8 cellular contexts compared by ENCODE assay signal in genomic region chr20:53581444-53582311, GRCh38. TPM values are rescaled to one million over a fixed set of nuclear protein-coding genes. Genes with fewer than 3 reads are reported as not detected.
DNase-seq lines count a peak whose midpoint lies in the region; ATAC-seq and TF ChIP-seq lines count a peak whose summit lies in the region.

No MANE protein-coding gene starts in this region.

- no peak for ATAC-seq in HG03354 (IDR thresholded peaks at IDR 0.05; ENCODE audit: poor library complexity, severe bottlenecking, unreplicated experiment)

- peaks cover 0 to 40% (median 0%) of the 10 kb centered on the region in 3 donors for H3K36me3 ChIP-seq in Peyer's patch
- peaks cover 0 to 10% of the 10 kb centered on the region in 2 donors for H3K36me3 ChIP-seq in prostate gland

- H3K36me3 Mint-ChIP-seq in dendritic cell treated with granulocyte-macrophage colony-stimulating factor and Interleukin-4, amounts not matched to agents 40 ng/mL and 50 ng/mL, for 4 days (ENCODE audit: low read depth) = peaks cover 78% of the 10 kb centered on the region

- H3K27me3 ChIP-seq in Peyer's patch (no peaks in the 10 kb centered on the region), prostate gland (replicated peaks; ENCODE audit: insufficient read depth) (no peaks in the 10 kb centered on the region)

- TF ChIP-seq POLR2A in GM15510 (IDR thresholded peaks at IDR 0.05; ENCODE audit: borderline replicate concordance, extremely low read depth, insufficient read length) = peak; percentile 38
- TF ChIP-seq POLR2A in Peyer's patch (IDR thresholded peaks at IDR 0.05) = no peak
- TF ChIP-seq POLR2A in prostate gland (IDR thresholded peaks at IDR 0.05) = no peak

- peak overlapping the region; percentile 66 to 83 (median 78) for H3K27ac ChIP-seq in Peyer's patch
- H3K27ac ChIP-seq in prostate gland = peak overlapping the region; percentile 68 to 69

- DNase-seq in Peyer's patch (peak in 2 of 3 donors; percentile 68 to 79), prostate gland (ENCODE audit: low spot score) (no peak), NCI-H1436 (lab: John Stamatoyannopoulos, UW) (no peak), NCI-H748 treated with DMSO at 0.1 percent for 48 hours (lab: John Stamatoyannopoulos, UW) (no peak), SHP77 treated with DMSO at 0.1 percent for 48 hours (lab: John Stamatoyannopoulos, UW) (no peak)

- 89% methylated on average over 46 of the region's 46 CpGs for WGBS in prostate gland

- H3K27ac Mint-ChIP-seq in dendritic cell treated with granulocyte-macrophage colony-stimulating factor and Interleukin-4, amounts not matched to agents 40 ng/mL and 50 ng/mL, for 4 days = peak overlapping the region; percentile 87

- no peaks in the 10 kb centered on the region for H3K9me3 Mint-ChIP-seq in dendritic cell treated with granulocyte-macrophage colony-stimulating factor and Interleukin-4, amounts not matched to agents 40 ng/mL and 50 ng/mL, for 4 days

- H3K4me1 ChIP-seq in Peyer's patch = peaks cover 0 to 77% (median 15%) of the 10 kb centered on the region in 4 donors
- peaks cover 9% of the 10 kb centered on the region for H3K4me1 ChIP-seq in prostate gland (replicated peaks)

- no peaks in the 10 kb centered on the region for H3K9me3 ChIP-seq in Peyer's patch
- H3K9me3 ChIP-seq in prostate gland = no peaks in the 10 kb centered on the region

- no peaks in the 10 kb centered on the region for H3K27me3 Mint-ChIP-seq in dendritic cell treated with granulocyte-macrophage colony-stimulating factor and Interleukin-4, amounts not matched to agents 40 ng/mL and 50 ng/mL, for 4 days

- H3K4me3 Mint-ChIP-seq in dendritic cell treated with granulocyte-macrophage colony-stimulating factor and Interleukin-4, amounts not matched to agents 40 ng/mL and 50 ng/mL, for 4 days = peak overlapping the region; percentile 50

- intact Hi-C loops in dendritic cell treated with granulocyte-macrophage colony-stimulating factor and Interleukin-4, amounts not matched to agents 40 ng/mL and 50 ng/mL, for 4 days (cut with micrococcal nuclease) = loop anchor here (5.0 kb wide), 1 partner anchor 41 kb away; no protein-coding TSS in a partner anchor
- intact Hi-C loops in prostate gland (cut with DNase I) = no loop called here

- H3K4me3 ChIP-seq in Peyer's patch = peak overlapping the region; percentile 1 to 43 (median 23)
- no peak overlapping the region for H3K4me3 ChIP-seq in prostate gland

- TF ChIP-seq CTCF in Peyer's patch (IDR thresholded peaks at IDR 0.05) (no peak), prostate gland (IDR thresholded peaks at IDR 0.05) (no peak)

- peaks cover 74% of the 10 kb centered on the region for H3K4me1 Mint-ChIP-seq in dendritic cell treated with granulocyte-macrophage colony-stimulating factor and Interleukin-4, amounts not matched to agents 40 ng/mL and 50 ng/mL, for 4 days (ENCODE audit: low read depth)

RNA-seq across cellular contexts. Expression of gene ZNF217, which starts 12.0 kb away (rescaled TPM):
- total RNA-seq in Peyer's patch (10 to 100 TPM; 23.3 to 59.4 (median 43.4) TPM), prostate gland (10 to 100 TPM; 35.4 to 44.5 TPM)

Comparison
In these comparisons a context has a peak if more than half of its experiments do, and no peak if none do; other contexts are left out.
1. DNase-seq: peak in Peyer's patch (2 of 3); none in prostate gland (single experiment), NCI-H1436 (single experiment), NCI-H748 treated with DMSO at 0.1 percent for 48 hours (single experiment) and SHP77 treated with DMSO at 0.1 percent for 48 hours (single experiment).
2. H3K4me3 ChIP-seq: peak in Peyer's patch (4 of 4); none in prostate gland (0 of 2).